ENCODE assay signal across 23 cellular contexts in genomic region chr6:4583026-4583425, GRCh38.
A peak's percentile ranks its signal among the peaks of the same experiment; 100 is the strongest.
DNase-seq lines count a peak whose midpoint lies in the region; ATAC-seq and TF ChIP-seq lines count a peak whose summit lies in the region.
"Had no signal": no experiment of that assay in that cellular context is flagged by ENCODE, and none has a peak within 500 bp of the region (broad histone marks: within the 10 kb centered on the region; RNA-seq: fewer than 3 reads in every experiment).

No MANE protein-coding gene starts in this region.

- TF ChIP-seq CTCF in ascending aorta (IDR thresholded peaks at IDR 0.05) (no peak), fibroblast of villous mesenchyme (IDR thresholded peaks at IDR 0.05; ENCODE audit: insufficient read depth, low read depth, low read length) (no peak), stomach (IDR thresholded peaks at IDR 0.05) (no peak)

- H3K36me3 ChIP-seq in GM23248 (ENCODE audit: low read depth): no peaks in the 10 kb centered on the region
- no peaks in the 10 kb centered on the region for H3K36me3 ChIP-seq in ascending aorta
- no peaks in the 10 kb centered on the region for H3K36me3 ChIP-seq in stomach
- H3K36me3 ChIP-seq: upper lobe of left lung had no signal

- H3K4me1 ChIP-seq in GM23248 (ENCODE audit: insufficient read depth) (peaks cover 39% of the 10 kb centered on the region), ascending aorta (peaks cover 0 to 3% of the 10 kb centered on the region in 2 donors), stomach (peaks cover 0 to 21% (median under 1%) of the 10 kb centered on the region in 4 donors)

- peak overlapping the region; percentile 42 for H3K4me2 ChIP-seq in GM23248 (ENCODE audit: unreplicated experiment)

- H3K9me3 ChIP-seq in GM23248 (ENCODE audit: low read depth) (no peaks in the 10 kb centered on the region), ascending aorta (no peaks in the 10 kb centered on the region), stomach (peaks cover 0 to 7% (median 0%) of the 10 kb centered on the region in 4 donors)

- H3K4me3 ChIP-seq in GM23248 (peak overlapping the region; percentile 16; the same call in 1 of the 2 replicates), ascending aorta (no peak overlapping the region), fibroblast of villous mesenchyme (ENCODE audit: low read depth, low read length) (no peak overlapping the region), stomach (no peak overlapping the region)
- H3K4me3 ChIP-seq: dorsolateral prefrontal cortex, upper lobe of left lung had no signal

- H2AFZ ChIP-seq in GM23248: peak overlapping the region; percentile 35; the same call in 1 of the 2 replicates

- DNase-seq in GM23248: peak; percentile 54
- no peak for DNase-seq in ascending aorta (ENCODE audit: low spot score in 2 of 2)
- DNase-seq in fibroblast of villous mesenchyme (ENCODE audit: low read depth): peak; percentile 67
- DNase-seq in stomach: no peak
- DNase-seq in NCI-H2107 (lab: John Stamatoyannopoulos, UW): no peak
- no peak for DNase-seq in erythroblast (lab: John Stamatoyannopoulos, UW)
- DNase-seq: activated CD4-positive, alpha-beta memory T cell treated with anti-CD3 and anti-CD28 coated beads, Interleukin-2, amount 10 ng/mL, durations not matched to agents 7 days and 5 days; activated T-cell treated with anti-CD3 and anti-CD28 coated beads, Interleukin-2, amount 50 U/mL, for 24 hours; Calu3; dorsolateral prefrontal cortex; KG1; left cardiac atrium; NCI-H1048; NCI-H2029; NCI-H524; retina; Right ventricle myocardium superior; stimulated activated naive CD4-positive, alpha-beta T cell; T-helper 2 cell; upper lobe of left lung had no signal

- H3K27me3 ChIP-seq in GM23248 (replicated peaks; ENCODE audit: insufficient read depth) (no peaks in the 10 kb centered on the region), ascending aorta (no peaks in the 10 kb centered on the region), stomach (no peaks in the 10 kb centered on the region)
- H3K27me3 ChIP-seq: dorsolateral prefrontal cortex, upper lobe of left lung had no signal

- TF ChIP-seq POLR2A in stomach (IDR thresholded peaks at IDR 0.05) (no peak), erythroblast (IDR thresholded peaks at IDR 0.05; ENCODE audit: low read length) (no peak)

- WGBS in GM23248 (ENCODE audit: low coverage in 1 of 2, low lambda C conversion rate in 2 of 2, missing lambda C conversion rate in 2 of 2), 2 experiments: 14 to 18% methylated on average over 7 of the region's 7 CpGs
- WGBS in stomach, 5 donors: 76 to 84% (median 77%) methylated on average over 7 of the region's 7 CpGs

- H3K27ac ChIP-seq in GM23248: peak overlapping the region; percentile 93
- H3K27ac ChIP-seq in ascending aorta: peak overlapping the region; percentile 2 to 4
- peak overlapping the region in 3 of 5 donors; percentile 40 to 62 (median 46) for H3K27ac ChIP-seq in stomach

- ATAC-seq in GM18498 (IDR thresholded peaks at IDR 0.05; ENCODE audit: unreplicated experiment): no peak
- ATAC-seq: activated naive CD4-positive, alpha-beta T cell treated with anti-CD3 and anti-CD28 coated beads, Interleukin-2, amount 50 U/mL, for 72 hours; HCT116 had no signal

- intact Hi-C loops in ascending aorta (cut with DNase I) (no loop called here), stomach (cut with DNase I; ENCODE audit: low total_unique reads) (no loop called here)

- in situ Hi-C loops in GM23248 (cut with MboI): no loop called here

- no peaks in the 10 kb centered on the region for H4K20me1 ChIP-seq in GM23248 (ENCODE audit: insufficient read depth)

- no peak for TF ChIP-seq EP300 in stomach (IDR thresholded peaks at IDR 0.05)

- peak overlapping the region; percentile 70 for H3K9ac ChIP-seq in GM23248

- H3K79me2 ChIP-seq in GM23248 (ENCODE audit: insufficient read depth): no peaks in the 10 kb centered on the region

- H3K9me2 ChIP-seq in GM23248 (ENCODE audit: insufficient read depth): no peaks in the 10 kb centered on the region

- H3F3A ChIP-seq in GM23248 (ENCODE audit: insufficient read depth): peaks cover 47% of the 10 kb centered on the region

Comparison
In these comparisons a context has a peak if more than half of its experiments do, and no peak if none do; other contexts are left out.
1. DNase-seq: peak in GM23248 (single experiment) and fibroblast of villous mesenchyme (single experiment); none in ascending aorta (0 of 2), stomach (single experiment), NCI-H2107 (single experiment) and erythroblast (0 of 2).
2. H3K27ac ChIP-seq: peak in every context shown above with its lines; median percentile 93 in GM23248; 46 in stomach; 3 in ascending aorta.